26 cellular contexts compared by ENCODE assay signal in the genomic region with DNA sequence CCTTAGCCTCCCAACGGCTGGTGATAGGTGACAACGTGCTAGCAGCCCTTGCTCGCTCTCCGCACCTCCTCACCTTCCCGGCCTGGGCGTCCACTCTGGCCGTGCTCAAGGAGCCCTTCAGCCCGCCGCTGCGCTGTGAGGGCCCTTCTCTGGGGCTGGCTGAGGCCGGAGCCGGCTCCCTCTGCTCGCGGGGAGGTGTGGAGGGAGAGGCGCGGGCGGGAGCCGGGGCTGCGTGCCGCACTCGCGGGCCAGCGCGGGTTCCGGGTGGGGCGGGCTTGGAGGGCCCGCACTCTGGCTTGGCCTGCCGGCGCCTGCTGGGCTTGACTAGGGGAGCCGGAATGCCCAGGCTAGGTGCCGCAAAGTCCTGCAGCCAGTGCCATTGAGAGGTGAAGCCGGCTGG.
"Had no signal": no experiment of that assay in that cellular context is flagged by ENCODE, and none has a peak within 500 bp of the region (broad histone marks: within the 10 kb centered on the region; RNA-seq: fewer than 3 reads in every experiment).

No MANE protein-coding gene starts in this region.

- DNase-seq: activated CD4-positive, alpha-beta memory T cell treated with anti-CD3 and anti-CD28 coated beads, Interleukin-2, amount 10 ng/mL, durations not matched to agents 7 days and 5 days; activated CD4-positive, alpha-beta T cell treated with anti-CD3 and anti-CD28 coated beads for 1 hour; activated CD4-positive, alpha-beta T cell treated with anti-CD3 and anti-CD28 coated beads for 4 hours; activated CD4-positive, alpha-beta T cell treated with anti-CD3 and anti-CD28 coated beads, Interleukin-2, amount 10 ng/mL, durations not matched to agents 7 days and 5 days; activated CD4-positive, alpha-beta T cell treated with anti-CD3 and anti-CD28 coated beads, Interleukin-2, amount 50 U/mL, for 4 hours; activated CD8-positive, alpha-beta memory T cell treated with anti-CD3 and anti-CD28 coated beads, Interleukin-2, amount 50 U/mL, for 48 hours; activated gamma-delta T cell treated with Interleukin-2 at 50 U/mL for 16 hours; activated naive CD4-positive, alpha-beta T cell treated with anti-CD3 and anti-CD28 coated beads, Interleukin-2, amount 50 U/mL, for 16 hours; activated naive CD4-positive, alpha-beta T cell treated with Interleukin-2 at 50 U/mL for 16 hours; activated T-cell treated with anti-CD3 and anti-CD28 coated beads for 4 hours; activated T-cell treated with anti-CD3 and anti-CD28 coated beads, Interleukin-2, amount 50 U/mL, for 24 hours; activated T-cell treated with anti-CD3 and anti-CD28 coated beads, Interleukin-2, amount 50 U/mL, for 72 hours; amniotic stem cell; aorta; body of pancreas; caudate nucleus; cortex of kidney; dermis blood vessel endothelial cell; effector CD4-positive, alpha-beta T cell; effector memory CD8-positive, alpha-beta T cell; erythroblast; foreskin keratinocyte; T-helper 2 cell had no signal

- H3K27ac Mint-ChIP-seq: activated CD4-positive, alpha-beta memory T cell treated with anti-CD3 and anti-CD28 coated beads, Interleukin-2, amount 10 ng/mL, durations not matched to agents 7 days and 5 days; activated CD4-positive, alpha-beta T cell treated with anti-CD3 and anti-CD28 coated beads, Interleukin-2, amount 10 ng/mL, durations not matched to agents 7 days and 5 days; activated naive CD8-positive, alpha-beta T cell; activated T-cell treated with anti-CD3 and anti-CD28 coated beads, Interleukin-2, amount 50 U/mL, for 24 hours; activated T-cell treated with anti-CD3 and anti-CD28 coated beads, Interleukin-2, amount 50 U/mL, for 72 hours; effector memory CD8-positive, alpha-beta T cell had no signal

- H3K4me3 Mint-ChIP-seq: activated CD4-positive, alpha-beta memory T cell treated with anti-CD3 and anti-CD28 coated beads, Interleukin-2, amount 10 ng/mL, durations not matched to agents 7 days and 5 days; activated CD4-positive, alpha-beta T cell treated with anti-CD3 and anti-CD28 coated beads, Interleukin-2, amount 10 ng/mL, durations not matched to agents 7 days and 5 days; activated naive CD8-positive, alpha-beta T cell; activated T-cell treated with anti-CD3 and anti-CD28 coated beads, Interleukin-2, amount 50 U/mL, for 24 hours; activated T-cell treated with anti-CD3 and anti-CD28 coated beads, Interleukin-2, amount 50 U/mL, for 72 hours; effector memory CD8-positive, alpha-beta T cell had no signal

- H3K4me1 Mint-ChIP-seq: activated CD4-positive, alpha-beta memory T cell treated with anti-CD3 and anti-CD28 coated beads, Interleukin-2, amount 10 ng/mL, durations not matched to agents 7 days and 5 days; activated CD4-positive, alpha-beta T cell treated with anti-CD3 and anti-CD28 coated beads, Interleukin-2, amount 10 ng/mL, durations not matched to agents 7 days and 5 days had no signal

- H3K4me3 ChIP-seq: body of pancreas, esophagus muscularis mucosa, gastroesophageal sphincter had no signal

- H3K27me3 Mint-ChIP-seq: activated CD4-positive, alpha-beta memory T cell treated with anti-CD3 and anti-CD28 coated beads, Interleukin-2, amount 10 ng/mL, durations not matched to agents 7 days and 5 days; activated CD4-positive, alpha-beta T cell treated with anti-CD3 and anti-CD28 coated beads, Interleukin-2, amount 10 ng/mL, durations not matched to agents 7 days and 5 days; activated T-cell treated with anti-CD3 and anti-CD28 coated beads, Interleukin-2, amount 50 U/mL, for 24 hours; effector memory CD8-positive, alpha-beta T cell had no signal

- H3K9me3 ChIP-seq: body of pancreas, esophagus muscularis mucosa, gastroesophageal sphincter had no signal

- H3K27me3 ChIP-seq: body of pancreas, esophagus muscularis mucosa, foreskin keratinocyte, gastroesophageal sphincter had no signal

- H3K36me3 Mint-ChIP-seq: activated naive CD8-positive, alpha-beta T cell had no signal

- H3K27ac ChIP-seq: body of pancreas, esophagus muscularis mucosa, foreskin keratinocyte, gastroesophageal sphincter had no signal

- H3K36me3 ChIP-seq: esophagus muscularis mucosa, gastroesophageal sphincter had no signal

- H3K9me3 Mint-ChIP-seq: activated CD4-positive, alpha-beta memory T cell treated with anti-CD3 and anti-CD28 coated beads, Interleukin-2, amount 10 ng/mL, durations not matched to agents 7 days and 5 days; activated CD4-positive, alpha-beta T cell treated with anti-CD3 and anti-CD28 coated beads, Interleukin-2, amount 10 ng/mL, durations not matched to agents 7 days and 5 days; activated T-cell treated with anti-CD3 and anti-CD28 coated beads, Interleukin-2, amount 50 U/mL, for 24 hours; activated T-cell treated with anti-CD3 and anti-CD28 coated beads, Interleukin-2, amount 50 U/mL, for 72 hours; effector memory CD8-positive, alpha-beta T cell had no signal

- H3K4me1 ChIP-seq: body of pancreas, esophagus muscularis mucosa, foreskin keratinocyte, gastroesophageal sphincter had no signal

- ATAC-seq: activated T-cell treated with anti-CD3 and anti-CD28 coated beads, Interleukin-2, amount 50 U/mL, for 72 hours; body of pancreas; effector memory CD8-positive, alpha-beta T cell; foreskin keratinocyte; gastroesophageal sphincter had no signal
